Comparison of ENCODE assay signal across 2 cellular contexts in the genomic region with DNA sequence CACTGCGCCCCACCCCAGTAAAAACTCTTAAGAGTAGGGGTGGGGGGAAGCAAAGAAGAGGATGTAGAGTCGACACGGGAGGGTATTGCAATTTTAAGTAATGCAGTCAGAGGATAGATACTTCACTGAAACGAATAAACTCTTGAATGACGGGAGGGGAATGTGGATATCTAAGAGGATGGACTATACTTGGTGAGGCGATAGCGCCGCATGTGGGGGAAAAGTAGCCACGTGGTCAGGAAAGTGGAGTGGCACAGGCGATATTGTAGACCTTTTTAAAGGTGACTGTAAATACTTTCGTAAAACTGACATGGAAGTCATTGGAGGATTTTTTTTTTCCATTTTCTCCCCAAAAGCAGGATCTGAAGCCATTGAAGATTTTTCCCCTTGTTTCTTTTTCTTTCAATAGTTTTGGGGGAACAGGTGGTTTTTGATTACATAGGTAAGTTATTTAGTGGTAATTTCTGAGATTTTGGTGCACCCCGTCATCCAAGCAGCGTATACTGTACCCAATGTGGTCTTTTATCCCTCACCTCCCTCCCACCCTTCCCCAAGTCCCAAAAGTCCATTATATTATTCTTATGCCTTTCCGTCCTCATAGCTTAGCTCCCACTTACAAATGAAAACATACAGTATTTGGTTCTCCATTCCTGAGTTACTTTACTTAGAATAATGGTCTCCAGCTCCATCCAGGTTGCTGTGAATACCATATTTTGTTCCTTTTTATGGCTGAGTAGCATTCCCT.
TF ChIP-seq lines count a peak whose summit lies in the region.

No MANE protein-coding gene starts in this region.

TF ChIP-seq in HCT116, 20 proteins besides CTCF, POLR2A, EP300 and RAD21:
- TF ChIP-seq POLR2AphosphoS5 (IDR thresholded peaks at IDR 0.05; ENCODE audit: low read depth, low read length), result peak; percentile 60
- TF ChIP-seq, protein P1, sequence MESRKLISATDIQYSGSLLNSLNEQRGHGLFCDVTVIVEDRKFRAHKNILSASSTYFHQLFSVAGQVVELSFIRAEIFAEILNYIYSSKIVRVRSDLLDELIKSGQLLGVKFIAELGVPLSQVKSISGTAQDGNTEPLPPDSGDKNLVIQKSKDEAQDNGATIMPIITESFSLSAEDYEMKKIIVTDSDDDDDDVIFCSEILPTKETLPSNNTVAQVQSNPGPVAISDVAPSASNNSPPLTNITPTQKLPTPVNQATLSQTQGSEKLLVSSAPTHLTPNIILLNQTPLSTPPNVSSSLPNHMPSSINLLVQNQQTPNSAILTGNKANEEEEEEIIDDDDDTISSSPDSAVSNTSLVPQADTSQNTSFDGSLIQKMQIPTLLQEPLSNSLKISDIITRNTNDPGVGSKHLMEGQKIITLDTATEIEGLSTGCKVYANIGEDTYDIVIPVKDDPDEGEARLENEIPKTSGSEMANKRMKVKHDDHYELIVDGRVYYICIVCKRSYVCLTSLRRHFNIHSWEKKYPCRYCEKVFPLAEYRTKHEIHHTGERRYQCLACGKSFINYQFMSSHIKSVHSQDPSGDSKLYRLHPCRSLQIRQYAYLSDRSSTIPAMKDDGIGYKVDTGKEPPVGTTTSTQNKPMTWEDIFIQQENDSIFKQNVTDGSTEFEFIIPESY (IDR thresholded peaks at IDR 0.05; ENCODE audit: extremely low read depth, insufficient replicate concordance, low read length), result no peak
TF ChIP-seq in HCT116: peak in this region for 1.

TF ChIP-seq in GM12878, 131 proteins besides CTCF, POLR2A, EP300 and RAD21:
- TF ChIP-seq, protein P2, sequence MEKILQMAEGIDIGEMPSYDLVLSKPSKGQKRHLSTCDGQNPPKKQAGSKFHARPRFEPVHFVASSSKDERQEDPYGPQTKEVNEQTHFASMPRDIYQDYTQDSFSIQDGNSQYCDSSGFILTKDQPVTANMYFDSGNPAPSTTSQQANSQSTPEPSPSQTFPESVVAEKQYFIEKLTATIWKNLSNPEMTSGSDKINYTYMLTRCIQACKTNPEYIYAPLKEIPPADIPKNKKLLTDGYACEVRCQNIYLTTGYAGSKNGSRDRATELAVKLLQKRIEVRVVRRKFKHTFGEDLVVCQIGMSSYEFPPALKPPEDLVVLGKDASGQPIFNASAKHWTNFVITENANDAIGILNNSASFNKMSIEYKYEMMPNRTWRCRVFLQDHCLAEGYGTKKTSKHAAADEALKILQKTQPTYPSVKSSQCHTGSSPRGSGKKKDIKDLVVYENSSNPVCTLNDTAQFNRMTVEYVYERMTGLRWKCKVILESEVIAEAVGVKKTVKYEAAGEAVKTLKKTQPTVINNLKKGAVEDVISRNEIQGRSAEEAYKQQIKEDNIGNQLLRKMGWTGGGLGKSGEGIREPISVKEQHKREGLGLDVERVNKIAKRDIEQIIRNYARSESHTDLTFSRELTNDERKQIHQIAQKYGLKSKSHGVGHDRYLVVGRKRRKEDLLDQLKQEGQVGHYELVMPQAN (conservative IDR thresholded peaks at IDR 0.05), result no peak
- TF ChIP-seq PML (IDR thresholded peaks at IDR 0.05; ENCODE audit: low read length) (no peak), POU2F2 (IDR thresholded peaks at IDR 0.05; ENCODE audit: borderline replicate concordance, low read depth, low read length) (no peak), POLR2AphosphoS5 (IDR thresholded peaks at IDR 0.05; ENCODE audit: low read length) (0 out of 2 replicates have a peak, but pooled peaks have one; percentile 22), MTA3 (IDR thresholded peaks at IDR 0.05; ENCODE audit: borderline replicate concordance, low read length) (peak; percentile 27; the same call in 1 of the 2 replicates), HDAC2 (IDR thresholded peaks at IDR 0.05) (no peak), JUND (IDR thresholded peaks at IDR 0.05; ENCODE audit: low read depth, low read length) (no peak), ATF7 (IDR thresholded peaks at IDR 0.05; ENCODE audit: low read depth) (no peak), SMARCA5 (IDR thresholded peaks at IDR 0.05) (no peak), RELA (IDR thresholded peaks at IDR 0.05; ENCODE audit: borderline replicate concordance, partially characterized antibody) (no peak)
- TF ChIP-seq, protein P1 (IDR thresholded peaks at IDR 0.05), result no peak
- TF ChIP-seq, protein P3, sequence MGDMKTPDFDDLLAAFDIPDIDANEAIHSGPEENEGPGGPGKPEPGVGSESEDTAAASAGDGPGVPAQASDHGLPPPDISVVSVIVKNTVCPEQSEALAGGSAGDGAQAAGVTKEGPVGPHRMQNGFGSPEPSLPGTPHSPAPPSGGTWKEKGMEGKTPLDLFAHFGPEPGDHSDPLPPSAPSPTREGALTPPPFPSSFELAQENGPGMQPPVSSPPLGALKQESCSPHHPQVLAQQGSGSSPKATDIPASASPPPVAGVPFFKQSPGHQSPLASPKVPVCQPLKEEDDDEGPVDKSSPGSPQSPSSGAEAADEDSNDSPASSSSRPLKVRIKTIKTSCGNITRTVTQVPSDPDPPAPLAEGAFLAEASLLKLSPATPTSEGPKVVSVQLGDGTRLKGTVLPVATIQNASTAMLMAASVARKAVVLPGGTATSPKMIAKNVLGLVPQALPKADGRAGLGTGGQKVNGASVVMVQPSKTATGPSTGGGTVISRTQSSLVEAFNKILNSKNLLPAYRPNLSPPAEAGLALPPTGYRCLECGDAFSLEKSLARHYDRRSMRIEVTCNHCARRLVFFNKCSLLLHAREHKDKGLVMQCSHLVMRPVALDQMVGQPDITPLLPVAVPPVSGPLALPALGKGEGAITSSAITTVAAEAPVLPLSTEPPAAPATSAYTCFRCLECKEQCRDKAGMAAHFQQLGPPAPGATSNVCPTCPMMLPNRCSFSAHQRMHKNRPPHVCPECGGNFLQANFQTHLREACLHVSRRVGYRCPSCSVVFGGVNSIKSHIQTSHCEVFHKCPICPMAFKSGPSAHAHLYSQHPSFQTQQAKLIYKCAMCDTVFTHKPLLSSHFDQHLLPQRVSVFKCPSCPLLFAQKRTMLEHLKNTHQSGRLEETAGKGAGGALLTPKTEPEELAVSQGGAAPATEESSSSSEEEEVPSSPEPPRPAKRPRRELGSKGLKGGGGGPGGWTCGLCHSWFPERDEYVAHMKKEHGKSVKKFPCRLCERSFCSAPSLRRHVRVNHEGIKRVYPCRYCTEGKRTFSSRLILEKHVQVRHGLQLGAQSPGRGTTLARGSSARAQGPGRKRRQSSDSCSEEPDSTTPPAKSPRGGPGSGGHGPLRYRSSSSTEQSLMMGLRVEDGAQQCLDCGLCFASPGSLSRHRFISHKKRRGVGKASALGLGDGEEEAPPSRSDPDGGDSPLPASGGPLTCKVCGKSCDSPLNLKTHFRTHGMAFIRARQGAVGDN (IDR thresholded peaks at IDR 0.05), result no peak
